Comparison of ENCODE assay signal across 15 cellular contexts in the genomic region with DNA sequence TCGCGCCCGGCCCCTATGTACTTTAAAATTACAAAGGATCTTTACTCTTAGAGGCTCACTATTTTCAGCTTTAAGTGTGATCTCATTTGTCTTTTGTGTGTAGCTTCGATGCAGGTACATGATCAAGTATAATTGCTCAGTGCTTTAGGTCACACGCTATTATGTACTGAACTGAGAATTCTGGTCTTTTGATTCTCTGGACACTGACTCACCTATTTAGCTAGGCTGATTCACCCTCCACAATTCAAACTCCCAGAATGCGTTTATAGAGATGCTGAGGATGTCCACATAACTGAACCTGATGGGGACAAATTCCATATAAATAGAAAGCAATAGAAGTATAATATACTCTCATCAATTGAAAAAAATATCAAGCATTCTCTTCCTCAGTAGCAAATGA. TPM values are rescaled to one million over a fixed set of nuclear protein-coding genes. Genes with fewer than 3 reads are reported as not detected.
A peak's percentile ranks its signal among the peaks of the same experiment; 100 is the strongest.
DNase-seq lines count a peak whose midpoint lies in the region; ATAC-seq, FAIRE-seq and TF ChIP-seq lines count a peak whose summit lies in the region.
"Had no signal": no experiment of that assay in that cellular context is flagged by ENCODE, and none has a peak within 500 bp of the region (broad histone marks: within the 10 kb centered on the region; RNA-seq: fewer than 3 reads in every experiment).

No MANE protein-coding gene starts in this region.

- FAIRE-seq in astrocyte (lab: Jason Lieb, UNC): no peak
- peak; percentile 39 for FAIRE-seq in keratinocyte (lab: Jason Lieb, UNC)

- H3K27me3 ChIP-seq in CD4-positive, alpha-beta T cell (ENCODE audit: control insufficient read depth, insufficient read depth, low read length): no peaks in the 10 kb centered on the region
- peaks cover 2% of the 10 kb centered on the region for H3K27me3 ChIP-seq in astrocyte (ENCODE audit: insufficient read depth, low read length)
- no peaks in the 10 kb centered on the region for H3K27me3 ChIP-seq in keratinocyte (ENCODE audit: control insufficient read depth, extremely low read depth, insufficient read depth, low read length)

- no peaks in the 10 kb centered on the region for H3K9me3 Mint-ChIP-seq in CD4-positive, alpha-beta T cell
- peaks cover 3% of the 10 kb centered on the region for H3K9me3 Mint-ChIP-seq in astrocyte (ENCODE audit: unreplicated experiment)
- H3K9me3 Mint-ChIP-seq: CD8-positive, alpha-beta memory T cell had no signal

- CTCF ChIA-PET in CD4-positive, alpha-beta T cell (lab: Charles Lee): interaction anchor here (0.9 kb wide), 1 partner anchor 59 kb away, joined by 3 read pairs; no protein-coding TSS in a partner anchor

- H3K4me2 ChIP-seq in astrocyte (ENCODE audit: low read length) (no peak overlapping the region), keratinocyte (ENCODE audit: control insufficient read depth, extremely low read depth, insufficient read depth, low read depth, low read length) (no peak overlapping the region)

- H3K9ac ChIP-seq in astrocyte (ENCODE audit: low read length) (no peak overlapping the region), keratinocyte (ENCODE audit: control insufficient read depth, extremely low read depth, insufficient read depth, low read length) (no peak overlapping the region)

- TF ChIP-seq CTCF in CD4-positive, alpha-beta T cell (IDR thresholded peaks at IDR 0.05): no peak
- TF ChIP-seq CTCF in astrocyte (IDR thresholded peaks at IDR 0.05; ENCODE audit: insufficient read depth, low read depth, low read length) (no peak), keratinocyte (optimal IDR thresholded peaks at IDR 0.05 in 1 of 3, IDR thresholded peaks at IDR 0.05 in 1 of 3, conservative IDR thresholded peaks at IDR 0.05 in 1 of 3; ENCODE audit: extremely low read depth in 1 of 3, insufficient read depth in 2 of 3, low read length in 3 of 3) (no peak)

- H3K9me3 ChIP-seq in CD4-positive, alpha-beta T cell (ENCODE audit: control insufficient read depth, low read length): no peaks in the 10 kb centered on the region
- no peaks in the 10 kb centered on the region for H3K9me3 ChIP-seq in astrocyte (ENCODE audit: insufficient read depth, low read depth, low read length)
- no peaks in the 10 kb centered on the region for H3K9me3 ChIP-seq in keratinocyte (ENCODE audit: control insufficient read depth, low read depth, low read length)

- no peak overlapping the region for H3K27ac ChIP-seq in CD4-positive, alpha-beta T cell (ENCODE audit: low read depth, low read length)
- no peak overlapping the region for H3K27ac ChIP-seq in astrocyte (ENCODE audit: low read depth, low read length)
- no peak overlapping the region for H3K27ac ChIP-seq in keratinocyte (ENCODE audit: control insufficient read depth, insufficient read depth, low read length)
- H3K27ac ChIP-seq: SK-N-MC had no signal

- dilution Hi-C loops in keratinocyte (cut with MboI; ENCODE audit: extremely low pct_ligation_motif_present, low sequenced_read_pairs): no loop called here

- no peak for ATAC-seq in CD4-positive, alpha-beta T cell (ENCODE audit: poor library complexity)
- ATAC-seq: Right ventricle myocardium inferior had no signal

- no peaks in the 10 kb centered on the region for H3K79me2 ChIP-seq in astrocyte (ENCODE audit: insufficient read depth, low read length)
- no peaks in the 10 kb centered on the region for H3K79me2 ChIP-seq in keratinocyte (ENCODE audit: control insufficient read depth, insufficient read depth, low read length)

- peak overlapping the region; percentile 39 for H3K27ac Mint-ChIP-seq in CD4-positive, alpha-beta T cell
- H3K27ac Mint-ChIP-seq in astrocyte (ENCODE audit: unreplicated experiment): no peak overlapping the region
- H3K27ac Mint-ChIP-seq: HFFc6 had no signal

- peaks cover 75% of the 10 kb centered on the region for H3K36me3 Mint-ChIP-seq in CD4-positive, alpha-beta T cell (ENCODE audit: low read depth)
- peaks cover 2% of the 10 kb centered on the region for H3K36me3 Mint-ChIP-seq in astrocyte (ENCODE audit: low read depth, unreplicated experiment)

- intact Hi-C loops in CD4-positive, alpha-beta T cell (cut with DNase I, micrococcal nuclease): no loop called here

- H3K9me1 ChIP-seq in keratinocyte (ENCODE audit: control insufficient read depth, extremely low read depth, insufficient read depth, low read length): no peaks in the 10 kb centered on the region

- POLR2A ChIA-PET in CD4-positive, alpha-beta T cell (lab: Charles Lee): interaction anchor here (1.5 kb wide), 1 partner anchor 8 kb away, joined by 3 read pairs; no protein-coding TSS in a partner anchor

- H3K4me1 ChIP-seq in astrocyte (ENCODE audit: insufficient read depth, low read length) (no peaks in the 10 kb centered on the region), keratinocyte (ENCODE audit: control insufficient read depth, extremely low read depth, insufficient read depth, low read length) (peaks cover 5% of the 10 kb centered on the region)

- H3K4me3 Mint-ChIP-seq in CD4-positive, alpha-beta T cell: no peak overlapping the region
- no peak overlapping the region for H3K4me3 Mint-ChIP-seq in astrocyte (ENCODE audit: unreplicated experiment)
- H3K4me3 Mint-ChIP-seq: CD8-positive, alpha-beta memory T cell; HFFc6 had no signal

- H3K4me3 ChIP-seq in astrocyte (ENCODE audit: insufficient read depth, low read depth, low read length) (no peak overlapping the region), keratinocyte (ENCODE audit: control insufficient read depth in 2 of 3, extremely low read depth in 1 of 3, insufficient read depth in 2 of 3, low read depth in 1 of 3, low read length in 3 of 3) (no peak overlapping the region)
- H3K4me3 ChIP-seq: SK-N-MC had no signal

- H3K27me3 Mint-ChIP-seq in CD4-positive, alpha-beta T cell: no peaks in the 10 kb centered on the region
- peaks cover 8% of the 10 kb centered on the region for H3K27me3 Mint-ChIP-seq in astrocyte (ENCODE audit: low read depth, unreplicated experiment)
- H3K27me3 Mint-ChIP-seq: CD8-positive, alpha-beta memory T cell had no signal

- no peaks in the 10 kb centered on the region for H4K20me1 ChIP-seq in astrocyte (ENCODE audit: insufficient read depth, low read length)
- no peaks in the 10 kb centered on the region for H4K20me1 ChIP-seq in keratinocyte (ENCODE audit: control insufficient read depth, extremely low read depth, insufficient read depth, low read length)

- peaks cover 85% of the 10 kb centered on the region for H3K4me1 Mint-ChIP-seq in CD4-positive, alpha-beta T cell (ENCODE audit: low read depth)
- H3K4me1 Mint-ChIP-seq in astrocyte (ENCODE audit: low read depth, unreplicated experiment): peaks cover 11% of the 10 kb centered on the region

- DNase-seq in CD4-positive, alpha-beta T cell: no peak
- DNase-seq in HT1080 (ENCODE audit: low read depth) (peak; percentile 39), astrocyte (ENCODE audit: low read depth) (peak; percentile 6), keratinocyte (ENCODE audit: low read depth, low spot score) (no peak), NCI-H2227 treated with DMSO at 0.1 percent for 48 hours (lab: John Stamatoyannopoulos, UW) (no peak), iPS-NIHi11 (ENCODE audit: low spot score) (no peak), GF-D8 (lab: John Stamatoyannopoulos, UW) (no peak)
- DNase-seq: CD8-positive, alpha-beta memory T cell; HFFc6; NCI-H1105 treated with DMSO at 0.1 percent for 48 hours; NCI-H1930; NCI-H2171 treated with DMSO at 0.1 percent for 48 hours; NCI-H510A treated with DMSO at 0.1 percent for 48 hours had no signal

- H2AFZ ChIP-seq in astrocyte (ENCODE audit: low read depth, low read length) (no peak overlapping the region), keratinocyte (ENCODE audit: control insufficient read depth, low read length) (no peak overlapping the region)

- H3K36me3 ChIP-seq in astrocyte (ENCODE audit: insufficient read depth, low read length) (no peaks in the 10 kb centered on the region), keratinocyte (ENCODE audit: control insufficient read depth in 2 of 2, extremely low read depth in 1 of 2, insufficient read depth in 2 of 2, low read length in 2 of 2) (no peaks in the 10 kb centered on the region)

RNA-seq across cellular contexts. Expression of gene PRKCQ, which starts 57.8 kb away (rescaled TPM):
- 10 to 100 TPM; 43.4 to 43.9 TPM for total RNA-seq in CD4-positive, alpha-beta T cell
- 0.16 and 0.33 TPM in 2 replicates for total RNA-seq in HT1080 (2014; rRNA removed; shearing (Covaris generic))
- polyA plus RNA-seq in HT1080 (2015; cell fraction: cytosol; rRNA removed): 0.08 TPM in 1 of 2 replicates, not detected in the other
- 0.05 TPM in 1 of 2 replicates, not detected in the other for polyA plus RNA-seq in HT1080 (2015; cell fraction: nucleus; rRNA removed)
- 1.9 and 2.1 TPM in 2 replicates for total RNA-seq in astrocyte
- 4.9 to 7.5 TPM (median 7.2 TPM) in 3 replicates for polyA plus RNA-seq in keratinocyte
- 0.66 TPM for polyA plus RNA-seq in keratinocyte (2011; ENCODE audit: low read depth)
- polyA plus RNA-seq in keratinocyte (2011; cell fraction: cytosol; rRNA removed): 5.3 and 6.6 TPM in 2 replicates
- 7.2 and 7.3 TPM in 2 replicates for polyA plus RNA-seq in keratinocyte (2011; cell fraction: nucleus; rRNA removed)
- polyA plus RNA-seq in keratinocyte (2012; ENCODE audit: low replicate concordance): 0.83 and 5.4 TPM in 2 replicates
- 4.6 to 11.2 TPM (median 7.9 TPM) in 3 replicates for polyA minus RNA-seq in keratinocyte
- polyA minus RNA-seq in keratinocyte (2011; cell fraction: cytosol; rRNA and poly(A)+ RNA removed): 5.6 TPM
- polyA minus RNA-seq in keratinocyte (2011; cell fraction: nucleus; rRNA and poly(A)+ RNA removed): 4.9 and 8.7 TPM in 2 replicates
- total RNA-seq: HFFc6 had no signal

Comparison
In these comparisons a context has a peak if more than half of its experiments do, and no peak if none do; other contexts are left out.
1. DNase-seq: peak in HT1080 (single experiment) and astrocyte (single experiment); none in CD4-positive, alpha-beta T cell (0 of 10), keratinocyte (single experiment), NCI-H2227 treated with DMSO at 0.1 percent for 48 hours (single experiment), iPS-NIHi11 (single experiment) and GF-D8 (single experiment).
2. RNA of gene PRKCQ, which starts 57.8 kb away (total RNA-seq): 43.4 to 43.9 TPM in CD4-positive, alpha-beta T cell; 1.9 to 2.1 TPM in astrocyte and 0.16 to 0.33 TPM in HT1080; every median in the first group is over 10 times any median in the second.